Comparison of ENCODE assay signal across 19 cellular contexts in the genomic region with DNA sequence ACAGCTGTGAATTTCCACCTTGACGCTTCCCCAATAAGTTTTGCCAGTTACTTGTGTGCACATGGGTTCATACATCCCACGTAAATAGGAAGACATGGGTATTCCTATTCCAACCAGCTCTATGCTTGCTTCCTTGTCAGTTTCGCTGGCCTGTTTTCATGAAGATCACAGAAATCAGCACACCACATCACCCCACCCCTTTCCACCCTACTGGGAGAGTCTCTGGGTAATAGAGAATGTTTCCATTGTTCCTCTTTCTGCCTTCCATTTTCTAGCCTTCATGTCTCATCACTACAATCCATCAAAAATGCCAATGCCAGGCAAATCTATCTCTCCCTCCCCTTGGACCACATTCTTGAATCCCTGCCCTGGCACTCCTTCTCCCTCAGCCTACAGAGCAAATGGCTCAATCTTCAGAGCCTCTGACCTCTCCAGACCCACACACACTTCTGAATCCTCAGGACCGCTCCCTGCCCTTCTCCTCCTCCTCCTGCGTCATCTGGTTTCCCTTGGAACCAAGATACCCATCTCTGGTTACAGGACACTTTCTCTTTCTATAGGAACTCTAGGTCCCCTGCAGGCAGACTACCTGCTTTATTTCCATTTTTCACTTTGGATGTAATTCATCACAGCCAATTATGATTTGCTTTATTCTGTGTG.
DNase-seq lines count a peak whose midpoint lies in the region; ATAC-seq, FAIRE-seq and TF ChIP-seq lines count a peak whose summit lies in the region.
"Had no signal": no experiment of that assay in that cellular context is flagged by ENCODE, and none has a peak within 500 bp of the region (broad histone marks: within the 10 kb centered on the region; RNA-seq: fewer than 3 reads in every experiment).

No MANE protein-coding gene starts in this region.

- no peaks in the 10 kb centered on the region for H3K36me3 Mint-ChIP-seq in brain
- H3K36me3 Mint-ChIP-seq: activated CD4-positive, alpha-beta memory T cell treated with anti-CD3 and anti-CD28 coated beads for 36 hours; immature natural killer cell; memory B cell had no signal

- no peak overlapping the region for H3K27ac ChIP-seq in HepG2 (ENCODE audit: extremely low read length, insufficient read depth, low read length)

- WGBS in HepG2 (ENCODE audit: low lambda C conversion rate), result 18% methylated on average over 5 of the region's 5 CpGs

- H3K27me3 Mint-ChIP-seq in brain, result no peaks in the 10 kb centered on the region
- H3K27me3 Mint-ChIP-seq: activated CD4-positive, alpha-beta memory T cell treated with anti-CD3 and anti-CD28 coated beads for 36 hours had no signal

- no peak overlapping the region for H3K4me2 ChIP-seq in HepG2 (ENCODE audit: low read depth, low read length)

- no peak overlapping the region for H3K4me3 Mint-ChIP-seq in brain
- H3K4me3 Mint-ChIP-seq: activated CD4-positive, alpha-beta memory T cell treated with anti-CD3 and anti-CD28 coated beads for 36 hours; immature natural killer cell; memory B cell; nephron progenitor cell; T-helper 1 cell treated with Interleukin-12 subunit alpha and Interleukin-12 subunit beta and Interleukin-4 antibody, amounts not matched to agents 30 μg/mL and 1 μg/mL, for 36 hours had no signal

- in situ Hi-C loops in HepG2 (cut with HindIII; ENCODE audit: extremely low pct_ligation_motif_present, low pct_unique_long_range_greater_than_20kb), result no loop called here

- TF ChIP-seq CTCF in brain (conservative IDR thresholded peaks at IDR 0.05) (no peak), HepG2 (CRISPR knock-in tag; IDR thresholded peaks at IDR 0.05) (no peak)

- FAIRE-seq in HepG2 (lab: Jason Lieb, UNC), result no peak

- ATAC-seq in HepG2, result no peak
- ATAC-seq: esophagus mucosa had no signal

- no peaks in the 10 kb centered on the region for H3K4me1 ChIP-seq in HepG2 (ENCODE audit: insufficient read depth, low read length)

- H3K27me3 ChIP-seq in MG63, result no peaks in the 10 kb centered on the region
- H3K27me3 ChIP-seq in HepG2 (ENCODE audit: control insufficient read depth in 1 of 2, insufficient read depth in 2 of 2, low read length in 2 of 2), result 0 out of 5 replicates have a peak, but pooled peaks cover 0 to 5% of the 10 kb centered on the region in 2 experiments

- H4K20me1 ChIP-seq in HepG2 (ENCODE audit: insufficient read depth, low read length), result no peaks in the 10 kb centered on the region

- H3K36me3 ChIP-seq in MG63 (no peaks in the 10 kb centered on the region), HepG2 (replicated peaks in 1 of 2; ENCODE audit: control insufficient read depth in 1 of 2, insufficient read depth in 2 of 2, low read length in 2 of 2) (no peaks in the 10 kb centered on the region)

- H2AFZ ChIP-seq in HepG2 (ENCODE audit: low read length), result no peak overlapping the region

- CTCF ChIA-PET in HepG2 (lab: Yijun Ruan, JAX; ENCODE audit: low intra/inter-chr PET ratio, low total read pairs), result no interaction called here

- BruUV-seq in HepG2 (replicated peaks; lab: Mats Ljungman, UMichigan), result no TSS peak

- peaks cover 0 to 2% (median 0%) of the 10 kb centered on the region in 5 experiments for H3K9me3 Mint-ChIP-seq in brain
- H3K9me3 Mint-ChIP-seq: activated CD4-positive, alpha-beta memory T cell treated with anti-CD3 and anti-CD28 coated beads for 36 hours; nephron progenitor cell; T-helper 1 cell treated with Interleukin-12 subunit alpha and Interleukin-12 subunit beta and Interleukin-4 antibody, amounts not matched to agents 30 μg/mL and 1 μg/mL, for 36 hours had no signal

- no peak for TF ChIP-seq RAD21 in HepG2 (CRISPR knock-in tag; IDR thresholded peaks at IDR 0.05)

- H3K9ac ChIP-seq in HepG2 (ENCODE audit: insufficient read depth, low read depth, low read length), result no peak overlapping the region

- no peaks in the 10 kb centered on the region for H3K79me2 ChIP-seq in HepG2 (ENCODE audit: insufficient read depth, low read length)

- peak overlapping the region in 4 of 5 experiments; percentile 1 to 53 (median 10) for H3K27ac Mint-ChIP-seq in brain
- H3K27ac Mint-ChIP-seq: activated CD4-positive, alpha-beta memory T cell treated with anti-CD3 and anti-CD28 coated beads for 36 hours; immature natural killer cell; memory B cell; nephron progenitor cell; T-helper 1 cell treated with Interleukin-12 subunit alpha and Interleukin-12 subunit beta and Interleukin-4 antibody, amounts not matched to agents 30 μg/mL and 1 μg/mL, for 36 hours had no signal

- H3K4me1 Mint-ChIP-seq in brain, result peaks cover 36% of the 10 kb centered on the region
- H3K4me1 Mint-ChIP-seq: immature natural killer cell, memory B cell had no signal

- no peak overlapping the region for H3K4me3 ChIP-seq in MG63
- H3K4me3 ChIP-seq in HepG2 (replicated peaks in 1 of 3; ENCODE audit: insufficient read depth in 1 of 3, low read depth in 2 of 3, low read length in 3 of 3), result no peak overlapping the region

- DNase-seq in MG63 (peak; percentile 49), midbrain (lab: John Stamatoyannopoulos, UW) (peak; percentile 7), superior temporal gyrus (ENCODE audit: extremely low spot score) (peak; percentile 44), T-helper 9 cell (no peak), HepG2 (ENCODE audit: low spot score) (no peak), SHP77 (lab: John Stamatoyannopoulos, UW) (no peak)
- DNase-seq: activated CD4-positive, alpha-beta memory T cell treated with anti-CD3 and anti-CD28 coated beads for 36 hours; activated T-cell treated with anti-CD3 and anti-CD28 coated beads for 4 hours; cerebellar nuclear complex; effector CD4-positive, alpha-beta T cell; immature natural killer cell; NCI-H187 treated with DMSO at 0.1 percent for 48 hours; NCI-H446 treated with DMSO at 0.1 percent for 48 hours; nephron progenitor cell; stimulated activated CD4-positive, alpha-beta T cell treated with anti-CD3 and anti-CD28 coated beads, Interleukin-15, amount 100 ng/mL, for 24 hours had no signal

- intact Hi-C loops in HepG2 (cut with micrococcal nuclease; ENCODE audit: unreplicated experiment), result no loop called here

- TF ChIP-seq POLR2A in HepG2 (IDR thresholded peaks at IDR 0.05; ENCODE audit: insufficient read depth in 1 of 2, low read depth in 2 of 2, low read length in 2 of 2), result no peak

- H3K9me3 ChIP-seq in MG63 (no peaks in the 10 kb centered on the region), HepG2 (ENCODE audit: low read length) (no peaks in the 10 kb centered on the region)

- no peak for TF ChIP-seq EP300 in HepG2 (IDR thresholded peaks at IDR 0.05; ENCODE audit: low read depth in 2 of 2, low read length in 2 of 2)
- no peak for TF ChIP-seq EP300 in HepG2 (CRISPR knock-in tag; IDR thresholded peaks at IDR 0.05; ENCODE audit: borderline replicate concordance)

- POLR2A ChIA-PET in HepG2 (lab: Yijun Ruan, JAX), result no interaction called here

TF ChIP-seq in HepG2, 621 proteins besides CTCF, POLR2A, EP300 and RAD21:
- TF ChIP-seq ZNF841 (CRISPR knock-in tag; IDR thresholded peaks at IDR 0.05; ENCODE audit: borderline replicate concordance), result no peak
- TF ChIP-seq ZNF382 (CRISPR knock-in tag; IDR thresholded peaks at IDR 0.05; ENCODE audit: borderline replicate concordance), result no peak
- TF ChIP-seq SOX13 (IDR thresholded peaks at IDR 0.05), result no peak
- no peak for TF ChIP-seq SOX13 (CRISPR knock-in tag; conservative IDR thresholded peaks at IDR 0.05 in 1 of 2, IDR thresholded peaks at IDR 0.05 in 1 of 2)
- TF ChIP-seq, protein P1, sequence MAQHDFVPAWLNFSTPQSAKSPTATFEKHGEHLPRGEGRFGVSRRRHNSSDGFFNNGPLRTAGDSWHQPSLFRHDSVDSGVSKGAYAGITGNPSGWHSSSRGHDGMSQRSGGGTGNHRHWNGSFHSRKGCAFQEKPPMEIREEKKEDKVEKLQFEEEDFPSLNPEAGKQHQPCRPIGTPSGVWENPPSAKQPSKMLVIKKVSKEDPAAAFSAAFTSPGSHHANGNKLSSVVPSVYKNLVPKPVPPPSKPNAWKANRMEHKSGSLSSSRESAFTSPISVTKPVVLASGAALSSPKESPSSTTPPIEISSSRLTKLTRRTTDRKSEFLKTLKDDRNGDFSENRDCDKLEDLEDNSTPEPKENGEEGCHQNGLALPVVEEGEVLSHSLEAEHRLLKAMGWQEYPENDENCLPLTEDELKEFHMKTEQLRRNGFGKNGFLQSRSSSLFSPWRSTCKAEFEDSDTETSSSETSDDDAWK (CRISPR knock-in tag; IDR thresholded peaks at IDR 0.05), result no peak
- TF ChIP-seq RFX1 (IDR thresholded peaks at IDR 0.05), result no peak
- no peak for TF ChIP-seq ARNTL (CRISPR knock-in tag; IDR thresholded peaks at IDR 0.05)

Comparison
In these comparisons a context has a peak if more than half of its experiments do, and no peak if none do; other contexts are left out.
1. DNase-seq: peak in MG63 (single experiment), midbrain (single experiment) and superior temporal gyrus (single experiment); none in T-helper 9 cell (single experiment), HepG2 (single experiment) and SHP77 (0 of 2).